ENCODE assay signal across 15 cellular contexts in the genomic region with DNA sequence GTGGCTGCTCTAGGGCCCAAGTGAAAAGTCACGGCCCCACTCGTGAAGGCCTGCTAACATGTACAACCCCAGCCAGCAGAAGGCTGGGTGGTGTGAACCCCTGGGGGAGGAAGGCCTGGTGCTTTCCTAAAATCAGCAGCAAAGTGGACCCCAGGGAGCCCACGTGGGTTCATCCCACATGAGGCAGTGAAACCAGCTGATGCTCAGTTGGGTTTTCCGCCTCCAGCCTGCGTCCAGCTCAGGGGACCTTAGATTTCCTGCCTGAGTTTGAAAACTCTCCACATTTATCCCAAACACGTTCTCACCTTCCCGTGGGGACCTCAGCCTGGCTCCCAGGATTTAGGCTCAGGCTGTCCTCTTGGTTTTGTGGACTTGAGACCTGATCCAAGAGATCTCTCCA.
"Had no signal": no experiment of that assay in that cellular context is flagged by ENCODE, and none has a peak within 500 bp of the region (broad histone marks: within the 10 kb centered on the region; RNA-seq: fewer than 3 reads in every experiment).

No MANE protein-coding gene starts in this region.

- H3K27me3 Mint-ChIP-seq: activated B cell treated with CpG ODN at 0.5 μM for 24 hours, naive B cell had no signal

- H3K4me3 Mint-ChIP-seq: activated B cell treated with CpG ODN at 0.5 μM for 24 hours had no signal

- H3K27ac Mint-ChIP-seq: activated B cell treated with CpG ODN at 0.5 μM for 24 hours had no signal

- H3K9me3 Mint-ChIP-seq: activated B cell treated with CpG ODN at 0.5 μM for 24 hours, naive B cell had no signal

- ATAC-seq: mucosa of descending colon, pancreas, right lobe of liver had no signal

- DNase-seq: activated B cell treated with CpG ODN at 0.5 μM for 24 hours; activated CD4-positive, alpha-beta T cell treated with anti-CD3 and anti-CD28 coated beads for 48 hours; activated naive CD4-positive, alpha-beta T cell treated with anti-CD3 and anti-CD28 coated beads, Interleukin-2, amount 50 U/mL, for 16 hours; adrenal gland; effector CD8-positive, alpha-beta T cell; mesenchymal stem cell; mucosa of descending colon; naive B cell; pancreas; right lobe of liver; SK-N-SH; small intestine; stimulated activated CD4-positive, alpha-beta T cell treated with anti-CD3 and anti-CD28 coated beads, Interleukin-15, amount 100 ng/mL, for 24 hours; stimulated activated CD4-positive, alpha-beta T cell treated with anti-CD3 and anti-CD28 coated beads, Interleukin-2, amount 100 ng/mL, for 48 hours; upper lobe of left lung had no signal
